24 cellular contexts compared by ENCODE assay signal in the genomic region with DNA sequence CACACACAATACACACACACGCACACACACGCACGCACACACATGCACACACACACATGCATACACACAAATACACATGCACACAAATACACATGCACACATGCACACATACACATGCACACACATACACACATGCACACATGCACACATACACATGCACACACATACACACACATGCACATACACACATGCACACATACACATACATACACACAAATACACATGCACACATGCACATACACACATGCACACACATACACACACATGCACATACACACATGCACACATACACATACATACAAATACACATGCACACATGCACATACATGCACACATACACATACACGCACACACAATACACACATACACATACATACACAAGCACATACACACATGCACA.
DNase-seq lines count a peak whose midpoint lies in the region; ATAC-seq, FAIRE-seq and TF ChIP-seq lines count a peak whose summit lies in the region.
"Had no signal": no experiment of that assay in that cellular context is flagged by ENCODE, and none has a peak within 500 bp of the region (broad histone marks: within the 10 kb centered on the region; RNA-seq: fewer than 3 reads in every experiment).

No MANE protein-coding gene starts in this region.

- H2BK12ac ChIP-seq in H1 (ENCODE audit: low read depth, low read length): no peak overlapping the region; the same call in 1 of the 2 replicates

- TF ChIP-seq POLR2A in H1 (IDR thresholded peaks at IDR 0.05; ENCODE audit: control extremely low read depth in 1 of 2, low read depth in 2 of 2, low read length in 2 of 2): no peak

- no peak overlapping the region for H2AFZ ChIP-seq in H1 (ENCODE audit: low read length)
- H2AFZ ChIP-seq: GM23338 had no signal

- ATAC-seq in stimulated activated naive B cell treated with anti-CD40 and anti-IgM and Interleukin-4, amounts not matched to agents 10 μg/mL and 1 μg/mL and 100 μg/mL, for 72 hours (replicated peaks): no peak
- ATAC-seq: GM23338 had no signal

- H4K91ac ChIP-seq in H1 (replicated peaks; ENCODE audit: insufficient read length, low read length): no peak overlapping the region

- no peaks in the 10 kb centered on the region for H3K79me1 ChIP-seq in H1 (ENCODE audit: low read depth, low read length)

- H3K23me2 ChIP-seq in H1 (ENCODE audit: low read depth, low read length): peaks cover 5% of the 10 kb centered on the region; the same call in 1 of the 2 replicates

- H2AK5ac ChIP-seq in H1 (ENCODE audit: low read depth, low read length): no peak overlapping the region

- peaks cover 0 to 4% of the 10 kb centered on the region in 2 experiments; a peak in 1 of 4 replicates for H3K79me2 ChIP-seq in H1 (ENCODE audit: control insufficient read depth in 1 of 2, insufficient read depth in 2 of 2, low read length in 2 of 2)

- no peak overlapping the region for H3K18ac ChIP-seq in H1 (ENCODE audit: extremely low read depth, low read length)

- H3K27ac Mint-ChIP-seq in stimulated activated naive B cell treated with anti-CD40 and anti-IgM and Interleukin-4, amounts not matched to agents 10 μg/mL and 1 μg/mL and 100 μg/mL, for 72 hours: peak overlapping the region; percentile 14
- H3K27ac Mint-ChIP-seq: GM23338 had no signal

- no peaks in the 10 kb centered on the region for H3K36me3 ChIP-seq in H1 (ENCODE audit: control insufficient read depth in 2 of 4, insufficient read depth in 4 of 4, low read length in 3 of 4)

- H3K9me3 ChIP-seq in H1 (ENCODE audit: insufficient read depth in 2 of 2, low read depth in 1 of 2, low read length in 1 of 2): no peaks in the 10 kb centered on the region

- H3K27me3 ChIP-seq in H1 (replicated peaks in 1 of 4; ENCODE audit: control insufficient read depth in 3 of 4, extremely low read depth in 1 of 4, insufficient read depth in 3 of 4, low read length in 3 of 4): no peaks in the 10 kb centered on the region

- H3K9ac ChIP-seq in H1 (replicated peaks in 1 of 4; ENCODE audit: extremely low read depth in 1 of 4, low read depth in 3 of 4, low read length in 3 of 4): peak overlapping the region in 1 of 4 experiments; percentile 5; a peak in 1 of 7 replicates

- H3K4me1 ChIP-seq in H1 (replicated peaks in 1 of 4; ENCODE audit: control insufficient read depth in 3 of 4, insufficient read depth in 4 of 4, low read length in 3 of 4): no peaks in the 10 kb centered on the region

- H3K4me3 Mint-ChIP-seq in stimulated activated naive B cell treated with anti-CD40 and anti-IgM and Interleukin-4, amounts not matched to agents 10 μg/mL and 1 μg/mL and 100 μg/mL, for 72 hours: no peak overlapping the region
- H3K4me3 Mint-ChIP-seq: CD8-positive, alpha-beta memory T cell; GM23338 had no signal

- POLR2A ChIA-PET in H1 (lab: Charles Lee; ENCODE audit: partially characterized antibody): no interaction called here

- no peak overlapping the region for H3K23ac ChIP-seq in H1 (ENCODE audit: insufficient read length)

- H3K14ac ChIP-seq in H1 (ENCODE audit: insufficient read length): no peak overlapping the region

- no peak for DNase-seq in D721Med (ENCODE audit: insufficient read length, low spot score)
- DNase-seq in HTR-8/SVneo (ENCODE audit: insufficient read length, low spot score): no peak
- DNase-seq in H1 (ENCODE audit: low read depth in 1 of 2, low spot score in 2 of 2): no peak
- no peak for DNase-seq in stimulated activated naive B cell treated with anti-CD40 and anti-IgM and Interleukin-4, amounts not matched to agents 10 μg/mL and 1 μg/mL and 100 μg/mL, for 72 hours
- no peak for DNase-seq in putamen (ENCODE audit: low spot score)
- no peak for DNase-seq in NCI-H1105 (lab: John Stamatoyannopoulos, UW)
- no peak for DNase-seq in 8988T
- DNase-seq: CD8-positive, alpha-beta memory T cell; DMS79 treated with DMSO at 0.1 percent for 48 hours; GF-D8; HCEC 1CT; NCI-H1048; NCI-H1417 treated with DMSO at 0.1 percent for 48 hours; NCI-H1694 treated with DMSO at 0.1 percent for 48 hours; NCI-H2081; NCI-H2171; NCI-H226; NCI-H510A; OCI-M1; SIG-M5 had no signal

- CTCF ChIA-PET in H1 (lab: Charles Lee; ENCODE audit: partially characterized antibody): no interaction called here

- TF ChIP-seq EP300 in H1 (IDR thresholded peaks at IDR 0.05; ENCODE audit: borderline replicate concordance in 1 of 2, low read depth in 2 of 2, low read length in 2 of 2): no peak

- H3K4ac ChIP-seq in H1 (replicated peaks; ENCODE audit: insufficient read length, low read depth, low read length): no peak overlapping the region

- H2BK20ac ChIP-seq in H1 (ENCODE audit: low read length): no peak overlapping the region

- TF ChIP-seq CTCF in D721Med (IDR thresholded peaks at IDR 0.05; ENCODE audit: insufficient read depth, missing control alignments) (no peak), H1 (IDR thresholded peaks at IDR 0.05; ENCODE audit: control extremely low read depth in 1 of 3, insufficient read depth in 1 of 3, low read depth in 1 of 3, low read length in 3 of 3) (no peak)

- peaks cover 4 to 11% of the 10 kb centered on the region in 2 donors for H3K27me3 Mint-ChIP-seq in stimulated activated naive B cell treated with anti-CD40 and anti-IgM and Interleukin-4, amounts not matched to agents 10 μg/mL and 1 μg/mL and 100 μg/mL, for 72 hours

- H2BK120ac ChIP-seq in H1 (replicated peaks; ENCODE audit: low read depth, low read length): no peak overlapping the region

- peaks cover 0 to 3% of the 10 kb centered on the region in 2 experiments for H4K20me1 ChIP-seq in H1 (replicated peaks in 1 of 2; ENCODE audit: control insufficient read depth in 1 of 2, insufficient read depth in 2 of 2, low read length in 2 of 2)

- no peaks in the 10 kb centered on the region for H3K9me3 Mint-ChIP-seq in stimulated activated naive B cell treated with anti-CD40 and anti-IgM and Interleukin-4, amounts not matched to agents 10 μg/mL and 1 μg/mL and 100 μg/mL, for 72 hours
- H3K9me3 Mint-ChIP-seq: CD8-positive, alpha-beta memory T cell; GM23338 had no signal

- H2BK15ac ChIP-seq in H1 (ENCODE audit: low read length): no peak overlapping the region

- peak; percentile 92 for FAIRE-seq in D721Med (lab: Jason Lieb, UNC)
- peak; percentile 99 for FAIRE-seq in HTR-8/SVneo (lab: Jason Lieb, UNC)
- no peak for FAIRE-seq in H1 (lab: Jason Lieb, UNC)
- FAIRE-seq: RCC 7860 had no signal

- H3K56ac ChIP-seq in H1 (replicated peaks; ENCODE audit: insufficient read length, low read depth, low read length): peak overlapping the region; percentile 95

- H2BK5ac ChIP-seq in H1 (ENCODE audit: low read depth, low read length): no peak overlapping the region; the same call in 1 of the 2 replicates

- H3K4me1 Mint-ChIP-seq in stimulated activated naive B cell treated with anti-CD40 and anti-IgM and Interleukin-4, amounts not matched to agents 10 μg/mL and 1 μg/mL and 100 μg/mL, for 72 hours: peaks cover 16 to 38% of the 10 kb centered on the region in 2 donors
- H3K4me1 Mint-ChIP-seq: CD8-positive, alpha-beta memory T cell had no signal

- H3K4me3 ChIP-seq in H1 (ENCODE audit: extremely low read depth in 1 of 4, insufficient read depth in 2 of 4, low read depth in 3 of 4, low read length in 4 of 4): no peak overlapping the region
- H3K4me3 ChIP-seq: GM23338, SK-N-MC had no signal

- no peak overlapping the region for H4K5ac ChIP-seq in H1 (ENCODE audit: insufficient read length, low read depth, low read length)

- no peak overlapping the region for H3K27ac ChIP-seq in H1 (ENCODE audit: low read depth, low read length)
- H3K27ac ChIP-seq: SK-N-MC had no signal

- H4K8ac ChIP-seq in H1 (ENCODE audit: extremely low read depth, insufficient read depth, low read length): no peak overlapping the region; the same call in 1 of the 2 replicates

- no peak for TF ChIP-seq RAD21 in H1 (IDR thresholded peaks at IDR 0.05 in 1 of 2, conservative IDR thresholded peaks at IDR 0.05 in 1 of 2; ENCODE audit: low read depth in 2 of 2, low read length in 2 of 2)

- no peak overlapping the region for H3K4me2 ChIP-seq in H1 (ENCODE audit: insufficient read depth in 1 of 2, low read depth in 2 of 2, low read length in 2 of 2)
- H3K4me2 ChIP-seq: GM23338 had no signal

- WGBS in H1 (ENCODE audit: extremely low coverage in 1 of 2, insufficient coverage in 1 of 2, insufficient read length in 1 of 2, insufficient replicate concordance in 2 of 2, low coverage in 1 of 2, low lambda C conversion rate in 2 of 2, missing lambda C conversion rate in 1 of 2), 2 experiments: 72% methylated on average over 4 of the region's 4 CpGs; no CpG with 5 or more reads in 1 of the 2 experiments

- H3K36me3 Mint-ChIP-seq in stimulated activated naive B cell treated with anti-CD40 and anti-IgM and Interleukin-4, amounts not matched to agents 10 μg/mL and 1 μg/mL and 100 μg/mL, for 72 hours: no peaks in the 10 kb centered on the region
- H3K36me3 Mint-ChIP-seq: CD14-positive monocyte; CD8-positive, alpha-beta memory T cell had no signal

TF ChIP-seq in H1, 55 proteins besides CTCF, POLR2A, EP300 and RAD21:
- no peak for TF ChIP-seq SP4 (IDR thresholded peaks at IDR 0.05; ENCODE audit: low read length)
- TF ChIP-seq KDM5A (IDR thresholded peaks at IDR 0.05; ENCODE audit: low read length): no peak
- no peak for TF ChIP-seq SP1 (IDR thresholded peaks at IDR 0.05; ENCODE audit: low read depth, low read length)
- TF ChIP-seq ZNF274 (IDR thresholded peaks at IDR 0.05; ENCODE audit: borderline replicate concordance, extremely low read depth, low read length): no peak
